37 cellular contexts compared by ENCODE assay signal in the genomic region with DNA sequence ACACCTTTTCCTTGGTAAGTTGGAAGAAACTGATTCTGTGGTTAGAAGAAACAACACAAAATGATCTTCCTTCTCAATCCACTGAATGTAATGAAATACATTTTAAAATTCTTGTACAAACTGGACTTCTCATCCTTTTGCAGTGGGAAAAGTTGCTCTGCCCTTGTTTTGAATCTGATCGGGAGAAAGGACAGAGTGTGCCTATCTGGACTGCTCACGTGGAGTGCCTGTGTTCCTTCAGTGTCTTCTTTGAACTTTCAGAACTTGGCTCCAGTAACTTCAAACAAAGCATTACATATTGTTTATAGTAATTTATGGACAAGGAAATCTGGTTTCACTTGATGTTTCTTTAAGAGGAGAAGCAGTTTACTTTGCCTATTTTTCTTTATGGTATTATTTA. TPM values are rescaled to one million over a fixed set of nuclear protein-coding genes. Genes with fewer than 3 reads are reported as not detected.
DNase-seq lines count a peak whose midpoint lies in the region; ATAC-seq, FAIRE-seq and TF ChIP-seq lines count a peak whose summit lies in the region.
"Had no signal": no experiment of that assay in that cellular context is flagged by ENCODE, and none has a peak within 500 bp of the region (broad histone marks: within the 10 kb centered on the region; RNA-seq: fewer than 3 reads in every experiment).

No MANE protein-coding gene starts in this region.

- no peaks in the 10 kb centered on the region for H3K79me2 ChIP-seq in HepG2 (ENCODE audit: insufficient read depth, low read length)

- CTCF ChIA-PET in HepG2 (lab: Yijun Ruan, JAX; ENCODE audit: low intra/inter-chr PET ratio, low total read pairs) (no interaction called here), Caco-2 (lab: Charles Lee) (no interaction called here)

- no peak overlapping the region for H3K9ac ChIP-seq in HepG2 (ENCODE audit: insufficient read depth, low read depth, low read length)

- TF ChIP-seq POLR2A in HepG2 (IDR thresholded peaks at IDR 0.05; ENCODE audit: insufficient read depth in 1 of 2, low read depth in 2 of 2, low read length in 2 of 2) = no peak

- no peak for TF ChIP-seq EP300 in HepG2 (IDR thresholded peaks at IDR 0.05; ENCODE audit: low read depth in 2 of 2, low read length in 2 of 2)
- TF ChIP-seq EP300 in HepG2 (CRISPR knock-in tag; IDR thresholded peaks at IDR 0.05; ENCODE audit: borderline replicate concordance) = no peak

- no peak overlapping the region for H3K27ac Mint-ChIP-seq in activated T-helper 17 cell treated with anti-CD3 and anti-CD28 coated beads, Interleukin-2, amount 50 U/mL, for 72 hours
- H3K27ac Mint-ChIP-seq in activated naive CD4-positive, alpha-beta T cell treated with anti-CD3 and anti-CD28 coated beads, Interleukin-2, amount 50 U/mL, for 72 hours = no peak overlapping the region
- H3K27ac Mint-ChIP-seq in Caco-2 (ENCODE audit: unreplicated experiment) = no peak overlapping the region
- H3K27ac Mint-ChIP-seq: activated CD4-positive, alpha-beta memory T cell treated with anti-CD3 and anti-CD28 coated beads for 36 hours; activated naive CD4-positive, alpha-beta T cell treated with anti-CD3 and anti-CD28 coated beads, Interleukin-2, amount 10 ng/mL, durations not matched to agents 7 days and 5 days; activated T-helper 1 cell treated with anti-CD3 and anti-CD28 coated beads, Interleukin-12 subunit alpha, Interleukin-12 subunit beta, Interleukin-2, Interleukin-4 antibody, amounts not matched to agents 30 ng/mL and 10 ng/mL and 1 ng/mL, durations not matched to agents 14 hours and 24 hours and 36 hours; progenitor cell of endocrine pancreas; stimulated activated memory B cell treated with anti-CD40 and anti-IgM and Interleukin-4, amounts not matched to agents 10 μg/mL and 1 μg/mL and 100 μg/mL, for 72 hours; T-helper 1 cell treated with Interleukin-12 subunit alpha and Interleukin-12 subunit beta and Interleukin-4 antibody, amounts not matched to agents 30 μg/mL and 1 μg/mL, for 36 hours had no signal

- peaks cover 18% of the 10 kb centered on the region for H3K4me1 Mint-ChIP-seq in activated T-helper 17 cell treated with anti-CD3 and anti-CD28 coated beads, Interleukin-2, amount 50 U/mL, for 72 hours
- no peaks in the 10 kb centered on the region for H3K4me1 Mint-ChIP-seq in Caco-2 (ENCODE audit: low read depth, unreplicated experiment)
- H3K4me1 Mint-ChIP-seq: stimulated activated memory B cell treated with anti-CD40 and anti-IgM and Interleukin-4, amounts not matched to agents 10 μg/mL and 1 μg/mL and 100 μg/mL, for 72 hours had no signal

- H4K20me1 ChIP-seq in HepG2 (ENCODE audit: insufficient read depth, low read length) = no peaks in the 10 kb centered on the region

- H3K27ac ChIP-seq in C4-2B = peak overlapping the region; percentile 72; the same call in 1 of the 2 replicates
- H3K27ac ChIP-seq in HepG2 (ENCODE audit: extremely low read length, insufficient read depth, low read length) = no peak overlapping the region
- H3K27ac ChIP-seq in small intestine (ENCODE audit: low read depth in 1 of 2, low read length in 1 of 2) = no peak overlapping the region
- H3K27ac ChIP-seq: breast epithelium had no signal

- H3K4me3 Mint-ChIP-seq in activated T-helper 17 cell treated with anti-CD3 and anti-CD28 coated beads, Interleukin-2, amount 50 U/mL, for 72 hours = peak overlapping the region; percentile 25
- H3K4me3 Mint-ChIP-seq in Caco-2 (ENCODE audit: unreplicated experiment) = no peak overlapping the region
- H3K4me3 Mint-ChIP-seq: activated CD4-positive, alpha-beta memory T cell treated with anti-CD3 and anti-CD28 coated beads for 36 hours; activated naive CD4-positive, alpha-beta T cell treated with anti-CD3 and anti-CD28 coated beads, Interleukin-2, amount 10 ng/mL, durations not matched to agents 7 days and 5 days; activated T-helper 1 cell treated with anti-CD3 and anti-CD28 coated beads, Interleukin-12 subunit alpha, Interleukin-12 subunit beta, Interleukin-2, Interleukin-4 antibody, amounts not matched to agents 30 ng/mL and 10 ng/mL and 1 ng/mL, durations not matched to agents 14 hours and 24 hours and 36 hours; stimulated activated memory B cell treated with anti-CD40 and anti-IgM and Interleukin-4, amounts not matched to agents 10 μg/mL and 1 μg/mL and 100 μg/mL, for 72 hours; T-helper 1 cell treated with Interleukin-12 subunit alpha and Interleukin-12 subunit beta and Interleukin-4 antibody, amounts not matched to agents 30 μg/mL and 1 μg/mL, for 36 hours had no signal

- POLR2A ChIA-PET in HepG2 (lab: Yijun Ruan, JAX) = no interaction called here
- POLR2A ChIA-PET in Caco-2 (lab: Charles Lee) = no interaction called here

- FAIRE-seq in HepG2 (lab: Jason Lieb, UNC) (no peak), small intestine (lab: Jason Lieb, UNC) (peak; percentile 5)
- FAIRE-seq: D721Med, endothelial cell of umbilical vein, TTC549 had no signal

- BruUV-seq in HepG2 (replicated peaks; lab: Mats Ljungman, UMichigan) (no TSS peak), Caco-2 (replicated peaks; lab: Mats Ljungman, UMichigan) (no TSS peak)

- DNase-seq in HepG2 (ENCODE audit: low spot score) (no peak), small intestine (no peak), OCI-M1 (lab: John Stamatoyannopoulos, UW) (no peak), Caco-2 (no peak)
- DNase-seq in activated naive CD4-positive, alpha-beta T cell treated with anti-CD3 and anti-CD28 coated beads, Interleukin-2, amount 50 U/mL, for 72 hours (ENCODE audit: low spot score in 2 of 2) = no peak
- DNase-seq: activated CD4-positive, alpha-beta memory T cell treated with anti-CD3 and anti-CD28 coated beads for 36 hours; activated naive CD4-positive, alpha-beta T cell treated with anti-CD3 and anti-CD28 coated beads, Interleukin-2, amount 10 ng/mL, durations not matched to agents 7 days and 5 days; anterior cingulate cortex; DND-41; GOT3; hippocampal formation; KBM-7; NCI-H1092 treated with DMSO at 0.1 percent for 48 hours; NCI-H187 treated with DMSO at 0.1 percent for 48 hours; NCI-H2171 treated with DMSO at 0.1 percent for 48 hours; NCI-H510A treated with DMSO at 0.1 percent for 48 hours; RPMI8226; stimulated activated CD4-positive, alpha-beta T cell treated with anti-CD3 and anti-CD28 coated beads, Interleukin-15, amount 100 ng/mL, for 24 hours had no signal

- H3K9me3 Mint-ChIP-seq in activated T-helper 17 cell treated with anti-CD3 and anti-CD28 coated beads, Interleukin-2, amount 50 U/mL, for 72 hours = no peaks in the 10 kb centered on the region
- no peaks in the 10 kb centered on the region for H3K9me3 Mint-ChIP-seq in activated naive CD4-positive, alpha-beta T cell treated with anti-CD3 and anti-CD28 coated beads, Interleukin-2, amount 50 U/mL, for 72 hours
- H3K9me3 Mint-ChIP-seq in Caco-2 (ENCODE audit: unreplicated experiment) = no peaks in the 10 kb centered on the region
- H3K9me3 Mint-ChIP-seq: activated CD4-positive, alpha-beta memory T cell treated with anti-CD3 and anti-CD28 coated beads for 36 hours; activated naive CD4-positive, alpha-beta T cell treated with anti-CD3 and anti-CD28 coated beads, Interleukin-2, amount 10 ng/mL, durations not matched to agents 7 days and 5 days; activated T-helper 1 cell treated with anti-CD3 and anti-CD28 coated beads, Interleukin-12 subunit alpha, Interleukin-12 subunit beta, Interleukin-2, Interleukin-4 antibody, amounts not matched to agents 30 ng/mL and 10 ng/mL and 1 ng/mL, durations not matched to agents 14 hours and 24 hours and 36 hours; stimulated activated memory B cell treated with anti-CD40 and anti-IgM and Interleukin-4, amounts not matched to agents 10 μg/mL and 1 μg/mL and 100 μg/mL, for 72 hours; T-helper 1 cell treated with Interleukin-12 subunit alpha and Interleukin-12 subunit beta and Interleukin-4 antibody, amounts not matched to agents 30 μg/mL and 1 μg/mL, for 36 hours had no signal

- no peaks in the 10 kb centered on the region for H3K36me3 Mint-ChIP-seq in activated T-helper 17 cell treated with anti-CD3 and anti-CD28 coated beads, Interleukin-2, amount 50 U/mL, for 72 hours (ENCODE audit: low read depth)
- H3K36me3 Mint-ChIP-seq in activated naive CD4-positive, alpha-beta T cell treated with anti-CD3 and anti-CD28 coated beads, Interleukin-2, amount 50 U/mL, for 72 hours = no peaks in the 10 kb centered on the region
- no peaks in the 10 kb centered on the region for H3K36me3 Mint-ChIP-seq in Caco-2 (ENCODE audit: insufficient read depth, unreplicated experiment)
- H3K36me3 Mint-ChIP-seq: activated CD4-positive, alpha-beta memory T cell treated with anti-CD3 and anti-CD28 coated beads for 36 hours; activated naive CD4-positive, alpha-beta T cell treated with anti-CD3 and anti-CD28 coated beads, Interleukin-2, amount 10 ng/mL, durations not matched to agents 7 days and 5 days; stimulated activated memory B cell treated with anti-CD40 and anti-IgM and Interleukin-4, amounts not matched to agents 10 μg/mL and 1 μg/mL and 100 μg/mL, for 72 hours had no signal

- TF ChIP-seq CTCF in C4-2B (conservative IDR thresholded peaks at IDR 0.05) (no peak), HepG2 (CRISPR knock-in tag; IDR thresholded peaks at IDR 0.05) (no peak), Caco-2 (IDR thresholded peaks at IDR 0.05; ENCODE audit: insufficient read depth in 1 of 2, low read depth in 1 of 2, low read length in 1 of 2, severe bottlenecking in 1 of 2, unreplicated experiment in 1 of 2) (no peak)

- H3K4me2 ChIP-seq in HepG2 (ENCODE audit: low read depth, low read length) = peak overlapping the region; percentile 64

- H3K9me3 ChIP-seq in HepG2 (ENCODE audit: low read length) (no peaks in the 10 kb centered on the region), small intestine (ENCODE audit: control insufficient read depth, low read depth) (no peaks in the 10 kb centered on the region), Caco-2 (no peaks in the 10 kb centered on the region)
- H3K9me3 ChIP-seq: breast epithelium had no signal

- H3K4me1 ChIP-seq in HepG2 (ENCODE audit: insufficient read depth, low read length) = peaks cover 49% of the 10 kb centered on the region
- H3K4me1 ChIP-seq in small intestine (ENCODE audit: control insufficient read depth in 2 of 2, insufficient read depth in 1 of 2, low read depth in 1 of 2, low read length in 1 of 2) = no peaks in the 10 kb centered on the region
- no peaks in the 10 kb centered on the region for H3K4me1 ChIP-seq in Caco-2
- H3K4me1 ChIP-seq: breast epithelium had no signal

- no peak for TF ChIP-seq RAD21 in HepG2 (CRISPR knock-in tag; IDR thresholded peaks at IDR 0.05)

- in situ Hi-C loops in HepG2 (cut with HindIII; ENCODE audit: extremely low pct_ligation_motif_present, low pct_unique_long_range_greater_than_20kb) = no loop called here

- WGBS in HepG2 (ENCODE audit: low lambda C conversion rate) = 14% methylated on average over 2 of the region's 2 CpGs
- WGBS in small intestine, 3 donors = 19 to 31% (median 23%) methylated on average over 2 of the region's 2 CpGs

- no peaks in the 10 kb centered on the region for H3K27me3 ChIP-seq in HepG2 (ENCODE audit: control insufficient read depth in 1 of 2, insufficient read depth in 2 of 2, low read length in 2 of 2)
- no peaks in the 10 kb centered on the region for H3K27me3 ChIP-seq in small intestine (ENCODE audit: control insufficient read depth in 2 of 2, insufficient read depth in 2 of 2, low read length in 2 of 2)
- H3K27me3 ChIP-seq in Caco-2 (replicated peaks; ENCODE audit: control insufficient read depth, insufficient read depth, low read length) = no peaks in the 10 kb centered on the region
- H3K27me3 ChIP-seq: breast epithelium had no signal

- H2AFZ ChIP-seq in HepG2 (ENCODE audit: low read length) = peak overlapping the region; percentile 83

- no peak for ATAC-seq in activated T-helper 17 cell treated with anti-CD3 and anti-CD28 coated beads, Interleukin-2, amount 50 U/mL, for 72 hours (replicated peaks)
- ATAC-seq in HepG2 = no peak
- ATAC-seq in activated naive CD4-positive, alpha-beta T cell treated with anti-CD3 and anti-CD28 coated beads, Interleukin-2, amount 50 U/mL, for 72 hours = no peak
- no peak for ATAC-seq in HG02642 (IDR thresholded peaks at IDR 0.05; ENCODE audit: poor library complexity, unreplicated experiment)
- ATAC-seq: activated CD4-positive, CD25-positive, alpha-beta regulatory T cell treated with anti-CD3 and anti-CD28 coated beads, Interleukin-2, amount 50 U/mL, for 24 hours; sciatic nerve; stimulated activated memory B cell treated with anti-CD40 and anti-IgM and Interleukin-4, amounts not matched to agents 10 μg/mL and 1 μg/mL and 100 μg/mL, for 72 hours had no signal

- H3K4me3 ChIP-seq in HepG2 (replicated peaks in 1 of 3; ENCODE audit: insufficient read depth in 1 of 3, low read depth in 2 of 3, low read length in 3 of 3) = no peak overlapping the region; a peak in 1 of 6 replicates
- no peak overlapping the region for H3K4me3 ChIP-seq in small intestine (ENCODE audit: low read depth in 1 of 2, low read length in 2 of 2)
- no peak overlapping the region for H3K4me3 ChIP-seq in Caco-2 (ENCODE audit: low read depth, low read length)
- H3K4me3 ChIP-seq: breast epithelium had no signal

- no peaks in the 10 kb centered on the region for H3K36me3 ChIP-seq in HepG2 (replicated peaks in 1 of 2; ENCODE audit: control insufficient read depth in 1 of 2, insufficient read depth in 2 of 2, low read length in 2 of 2)
- H3K36me3 ChIP-seq in small intestine (ENCODE audit: control insufficient read depth in 2 of 2, insufficient read depth in 2 of 2, low read length in 2 of 2) = peaks cover 0 to 32% of the 10 kb centered on the region in 2 donors
- no peaks in the 10 kb centered on the region for H3K36me3 ChIP-seq in Caco-2 (ENCODE audit: control insufficient read depth, insufficient read depth, low read length)
- H3K36me3 ChIP-seq: breast epithelium had no signal

- no peaks in the 10 kb centered on the region for H3K27me3 Mint-ChIP-seq in activated T-helper 17 cell treated with anti-CD3 and anti-CD28 coated beads, Interleukin-2, amount 50 U/mL, for 72 hours
- no peaks in the 10 kb centered on the region for H3K27me3 Mint-ChIP-seq in Caco-2 (ENCODE audit: insufficient read depth, unreplicated experiment)
- H3K27me3 Mint-ChIP-seq: stimulated activated memory B cell treated with anti-CD40 and anti-IgM and Interleukin-4, amounts not matched to agents 10 μg/mL and 1 μg/mL and 100 μg/mL, for 72 hours had no signal

- intact Hi-C loops in HepG2 (cut with micrococcal nuclease; ENCODE audit: unreplicated experiment) = no loop called here
- intact Hi-C loops in Caco-2 (cut with micrococcal nuclease; ENCODE audit: unreplicated experiment) = no loop called here

RNA-seq across cellular contexts. Expression of gene SLC26A3, which starts 17.1 kb away (rescaled TPM):
- total RNA-seq in activated T-helper 17 cell treated with anti-CD3 and anti-CD28 coated beads, Interleukin-2, amount 50 U/mL, for 72 hours = not detected
- total RNA-seq in HepG2 (2016; rRNA removed; fragmentation: Illumina TruSeq; extraction: Trizol) (0.08 and 0.11 TPM in 2 replicates), Caco-2 (2022) (0.79 and 2.0 TPM in 2 replicates)
- total RNA-seq in HepG2 (2016; cell fraction: cytosol; rRNA removed; fragmentation: Illumina TruSeq; extraction: Trizol; ENCODE audit: low read depth) = not detected in 2 replicates
- 0.06 and 0.11 TPM in 2 replicates for total RNA-seq in HepG2 (2016; cell fraction: insoluble cytoplasmic fraction; rRNA removed; fragmentation: Illumina TruSeq; extraction: Trizol)
- total RNA-seq in HepG2 (2016; cell fraction: membrane; rRNA removed; fragmentation: Illumina TruSeq; extraction: Trizol) = 0.06 TPM in 1 of 2 replicates, not detected in the other
- 0.84 TPM in 1 of 2 replicates, not detected in the other for total RNA-seq in HepG2 (2016; cell fraction: nucleus; rRNA removed; fragmentation: Illumina TruSeq; extraction: Trizol)
- polyA plus RNA-seq in HepG2 (2011; rRNA removed) (0.30 and 0.71 TPM in 2 replicates), small intestine (100 to 1,000 TPM in 1 of 3 donors, 10 to 100 TPM in 2; 56.0 to 122 (median 70.7) TPM)
- 0.20 and 0.68 TPM in 2 replicates for polyA plus RNA-seq in HepG2 (2011; cell fraction: cytosol; rRNA removed)
- polyA plus RNA-seq in HepG2 (2011; cell fraction: nucleus; rRNA removed) = 0.10 and 0.17 TPM in 2 replicates
- 3.2 and 10.9 TPM in 2 replicates for polyA plus RNA-seq in HepG2 (2012)
- polyA plus RNA-seq in HepG2 (2016; cell fraction: cytosol; fragmentation: Illumina TruSeq; extraction: Trizol; ENCODE audit: low read depth) = not detected in 2 replicates
- polyA plus RNA-seq in HepG2 (2016; cell fraction: insoluble cytoplasmic fraction; fragmentation: Illumina TruSeq; extraction: Trizol; ENCODE audit: low read depth) = not detected in 2 replicates
- not detected in 2 replicates for polyA plus RNA-seq in HepG2 (2016; cell fraction: membrane; fragmentation: Illumina TruSeq; extraction: Trizol; ENCODE audit: low read depth)
- polyA plus RNA-seq in HepG2 (2016; cell fraction: nucleus; fragmentation: Illumina TruSeq; extraction: Trizol; ENCODE audit: insufficient read depth, low read depth) = 0.15 TPM in 1 of 2 replicates, not detected in the other
- polyA minus RNA-seq in HepG2 (2011; rRNA and poly(A)+ RNA removed; ENCODE audit: low replicate concordance) = 0.26 TPM in 1 of 2 replicates, not detected in the other
- polyA minus RNA-seq in HepG2 (2011; cell fraction: cytosol; rRNA and poly(A)+ RNA removed) = 0.30 TPM in 1 of 2 replicates, not detected in the other
- 0.26 and 0.62 TPM in 2 replicates for polyA minus RNA-seq in HepG2 (2011; cell fraction: nucleus; rRNA and poly(A)+ RNA removed)
- not detected for total RNA-seq in activated naive CD4-positive, alpha-beta T cell treated with anti-CD3 and anti-CD28 coated beads, Interleukin-2, amount 50 U/mL, for 72 hours
- total RNA-seq: activated CD4-positive, alpha-beta memory T cell treated with anti-CD3 and anti-CD28 coated beads for 36 hours; activated T-helper 1 cell treated with anti-CD3 and anti-CD28 coated beads, Interleukin-12 subunit alpha, Interleukin-12 subunit beta, Interleukin-2, Interleukin-4 antibody, amounts not matched to agents 30 ng/mL and 10 ng/mL and 1 ng/mL, durations not matched to agents 14 hours and 24 hours and 36 hours; chondrocyte; endothelial cell of umbilical vein; fibroblast of lung; HT1080; MCF 10A; sciatic nerve; SK-MEL-5; temporal lobe had no signal
- polyA plus RNA-seq: endothelial cell of umbilical vein, fibroblast of lung had no signal

RNA-seq across cellular contexts. Expression of gene CBLL1, which starts 42.0 kb away (rescaled TPM):
- 10 to 100 TPM; 35.7 to 39.7 TPM for total RNA-seq in activated T-helper 17 cell treated with anti-CD3 and anti-CD28 coated beads, Interleukin-2, amount 50 U/mL, for 72 hours
- total RNA-seq in HepG2 (2016; rRNA removed; fragmentation: Illumina TruSeq; extraction: Trizol) = 10.5 and 12.2 TPM in 2 replicates
- 4.6 and 9.6 TPM in 2 replicates for total RNA-seq in HepG2 (2016; cell fraction: cytosol; rRNA removed; fragmentation: Illumina TruSeq; extraction: Trizol; ENCODE audit: low read depth)
- total RNA-seq in HepG2 (2016; cell fraction: insoluble cytoplasmic fraction; rRNA removed; fragmentation: Illumina TruSeq; extraction: Trizol) = 8.4 and 9.8 TPM in 2 replicates
- 10.8 and 12.2 TPM in 2 replicates for total RNA-seq in HepG2 (2016; cell fraction: membrane; rRNA removed; fragmentation: Illumina TruSeq; extraction: Trizol)
- 14.2 and 14.8 TPM in 2 replicates for total RNA-seq in HepG2 (2016; cell fraction: nucleus; rRNA removed; fragmentation: Illumina TruSeq; extraction: Trizol)
- polyA plus RNA-seq in HepG2 (2011; rRNA removed) = 8.8 and 9.1 TPM in 2 replicates
- polyA plus RNA-seq in HepG2 (2011; cell fraction: cytosol; rRNA removed) = 4.3 and 5.7 TPM in 2 replicates
- polyA plus RNA-seq in HepG2 (2011; cell fraction: nucleus; rRNA removed) = 14.0 and 15.1 TPM in 2 replicates
- polyA plus RNA-seq in HepG2 (2012) = 20.1 and 22.9 TPM in 2 replicates
- 2.6 and 2.7 TPM in 2 replicates for polyA plus RNA-seq in HepG2 (2016; cell fraction: cytosol; fragmentation: Illumina TruSeq; extraction: Trizol; ENCODE audit: low read depth)
- 14.3 and 19.8 TPM in 2 replicates for polyA plus RNA-seq in HepG2 (2016; cell fraction: insoluble cytoplasmic fraction; fragmentation: Illumina TruSeq; extraction: Trizol; ENCODE audit: low read depth)
- polyA plus RNA-seq in HepG2 (2016; cell fraction: membrane; fragmentation: Illumina TruSeq; extraction: Trizol; ENCODE audit: low read depth) = 5.6 and 7.4 TPM in 2 replicates
- 15.6 and 15.9 TPM in 2 replicates for polyA plus RNA-seq in HepG2 (2016; cell fraction: nucleus; fragmentation: Illumina TruSeq; extraction: Trizol; ENCODE audit: insufficient read depth, low read depth)
- 10.1 and 20.3 TPM in 2 replicates for polyA minus RNA-seq in HepG2 (2011; rRNA and poly(A)+ RNA removed; ENCODE audit: low replicate concordance)
- 15.6 and 20.4 TPM in 2 replicates for polyA minus RNA-seq in HepG2 (2011; cell fraction: cytosol; rRNA and poly(A)+ RNA removed)
- polyA minus RNA-seq in HepG2 (2011; cell fraction: nucleus; rRNA and poly(A)+ RNA removed) = 42.4 and 45.3 TPM in 2 replicates
- polyA plus RNA-seq in small intestine = 1 to 10 TPM; 6.2 to 9.8 (median 6.9) TPM
- 10 to 100 TPM; 36.8 to 48.9 TPM for total RNA-seq in activated naive CD4-positive, alpha-beta T cell treated with anti-CD3 and anti-CD28 coated beads, Interleukin-2, amount 50 U/mL, for 72 hours
- total RNA-seq in Caco-2 (2022) = 35.9 and 39.1 TPM in 2 replicates
